In the genomic region with DNA sequence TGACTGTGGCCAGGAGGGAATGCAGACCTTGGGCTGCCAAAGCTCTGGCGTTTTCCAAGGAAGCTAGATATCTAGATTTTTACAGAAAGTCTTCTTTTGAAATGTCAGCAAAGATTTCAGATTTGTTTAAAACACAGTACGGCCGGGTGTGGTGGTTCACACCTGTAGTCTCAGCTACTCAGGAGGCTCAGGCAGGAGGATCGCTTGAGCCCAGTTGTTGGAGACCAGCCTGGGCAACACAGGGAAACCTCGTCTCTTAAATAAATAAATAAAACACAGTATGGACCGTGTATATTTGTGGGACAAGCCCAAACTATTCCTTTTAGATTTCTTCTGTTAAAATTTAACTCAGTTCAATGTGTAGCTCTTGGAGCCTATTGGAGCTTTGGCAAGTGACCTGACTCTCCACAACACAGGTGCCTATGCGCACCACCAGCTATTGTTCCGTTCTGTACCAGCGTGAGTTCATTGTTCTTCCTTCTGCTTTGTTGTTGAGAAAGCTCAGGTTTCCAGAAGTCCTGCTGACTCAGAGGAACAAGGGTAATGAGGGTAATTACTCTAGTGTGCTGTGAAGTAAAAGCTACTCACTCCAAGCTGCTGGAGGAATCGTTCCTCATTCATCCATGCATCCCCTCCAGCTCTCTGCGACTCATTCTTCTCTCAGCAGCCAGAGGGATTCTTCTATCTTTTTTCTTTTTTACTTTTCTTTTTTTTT, we compare ENCODE assay signal across 9 cellular contexts.
DNase-seq lines count a peak whose midpoint lies in the region; ATAC-seq and TF ChIP-seq lines count a peak whose summit lies in the region.
"Had no signal": no experiment of that assay in that cellular context is flagged by ENCODE, and none has a peak within 500 bp of the region (broad histone marks: within the 10 kb centered on the region; RNA-seq: fewer than 3 reads in every experiment).

No MANE protein-coding gene starts in this region.

- H3K4me1 Mint-ChIP-seq in CD4-positive, alpha-beta memory T cell = no peaks in the 10 kb centered on the region

- no peak overlapping the region for H3K4me3 ChIP-seq in mucosa of descending colon
- H3K4me3 ChIP-seq in CD4-positive, alpha-beta memory T cell (ENCODE audit: low read length in 2 of 2) = no peak overlapping the region

- ATAC-seq in mucosa of descending colon (peak; percentile 85), GM18870 (IDR thresholded peaks at IDR 0.05; ENCODE audit: unreplicated experiment) (no peak), GM21737 (IDR thresholded peaks at IDR 0.05; ENCODE audit: unreplicated experiment) (no peak)

- DNase-seq in ELF-1 (ENCODE audit: low read depth, low spot score) (peak; percentile 91), NCI-H2081 treated with DMSO at 0.1 percent for 48 hours (lab: John Stamatoyannopoulos, UW) (peak; percentile 72), astrocyte of the hippocampus (ENCODE audit: low read depth, low spot score) (peak; percentile 61), mucosa of descending colon (peak in 1 of 3 donors; percentile 25)
- DNase-seq in CD4-positive, alpha-beta memory T cell = no peak
- no peak for DNase-seq in activated effector memory CD4-positive, alpha-beta T cell treated with Interleukin-2 at 50 U/mL for 16 hours
- DNase-seq: activated CD4-positive, alpha-beta memory T cell treated with anti-CD3 and anti-CD28 coated beads for 36 hours had no signal

- H3K4me3 Mint-ChIP-seq in CD4-positive, alpha-beta memory T cell = no peak overlapping the region
- H3K4me3 Mint-ChIP-seq: activated CD4-positive, alpha-beta memory T cell treated with anti-CD3 and anti-CD28 coated beads for 36 hours had no signal

- intact Hi-C loops in mucosa of descending colon (cut with DNase I, micrococcal nuclease) = no loop called here
- intact Hi-C loops in CD4-positive, alpha-beta memory T cell (cut with micrococcal nuclease) = no loop called here

- CTCF ChIA-PET in CD4-positive, alpha-beta memory T cell (lab: Charles Lee; ENCODE audit: partially characterized antibody) = interaction anchor here (0.8 kb wide), 1 partner anchor 138 kb away, joined by 4 read pairs; no protein-coding TSS in a partner anchor

- no peaks in the 10 kb centered on the region for H3K27me3 ChIP-seq in CD4-positive, alpha-beta memory T cell (ENCODE audit: insufficient read depth, low read length)

- H3K36me3 ChIP-seq in mucosa of descending colon (ENCODE audit: low read depth) = no peaks in the 10 kb centered on the region
- no peaks in the 10 kb centered on the region for H3K36me3 ChIP-seq in CD4-positive, alpha-beta memory T cell (ENCODE audit: insufficient read depth, low read length)

- no peak for TF ChIP-seq CTCF in mucosa of descending colon (IDR thresholded peaks at IDR 0.05)

- no peaks in the 10 kb centered on the region for H3K4me1 ChIP-seq in mucosa of descending colon (ENCODE audit: low read depth)
- no peaks in the 10 kb centered on the region for H3K4me1 ChIP-seq in CD4-positive, alpha-beta memory T cell (ENCODE audit: insufficient read depth, low read length)

- POLR2A ChIA-PET in CD4-positive, alpha-beta memory T cell (lab: Charles Lee; ENCODE audit: partially characterized antibody) = no interaction called here

- no peaks in the 10 kb centered on the region for H3K36me3 Mint-ChIP-seq in CD4-positive, alpha-beta memory T cell
- H3K36me3 Mint-ChIP-seq: activated CD4-positive, alpha-beta memory T cell treated with anti-CD3 and anti-CD28 coated beads for 36 hours had no signal

- no peak overlapping the region for H3K27ac ChIP-seq in CD4-positive, alpha-beta memory T cell (ENCODE audit: low read depth, low read length)

- H3K9me3 ChIP-seq in mucosa of descending colon = no peaks in the 10 kb centered on the region
- H3K9me3 ChIP-seq in CD4-positive, alpha-beta memory T cell (ENCODE audit: control insufficient read depth in 1 of 2, low read length in 2 of 2) = no peaks in the 10 kb centered on the region

- peaks cover 4% of the 10 kb centered on the region in 2 donors for H3K27me3 Mint-ChIP-seq in CD4-positive, alpha-beta memory T cell

- H3K9me3 Mint-ChIP-seq in CD4-positive, alpha-beta memory T cell = peaks cover 0 to 4% (median 0%) of the 10 kb centered on the region in 8 donors
- H3K9me3 Mint-ChIP-seq: activated CD4-positive, alpha-beta memory T cell treated with anti-CD3 and anti-CD28 coated beads for 36 hours had no signal

- H3K27ac Mint-ChIP-seq in CD4-positive, alpha-beta memory T cell = no peak overlapping the region
- H3K27ac Mint-ChIP-seq: activated CD4-positive, alpha-beta memory T cell treated with anti-CD3 and anti-CD28 coated beads for 36 hours had no signal

Comparison
In these comparisons a context has a peak if more than half of its experiments do, and no peak if none do; other contexts are left out.
1. DNase-seq: peak in ELF-1 (single experiment), NCI-H2081 treated with DMSO at 0.1 percent for 48 hours (single experiment) and astrocyte of the hippocampus (single experiment); none in CD4-positive, alpha-beta memory T cell (0 of 5) and activated effector memory CD4-positive, alpha-beta T cell treated with Interleukin-2 at 50 U/mL for 16 hours (single experiment).